Comparison of ENCODE assay signal across 20 cellular contexts in genomic region chr17:5552841-5553240, GRCh38. TPM values are rescaled to one million over a fixed set of nuclear protein-coding genes. Genes with fewer than 3 reads are reported as not detected.
DNase-seq lines count a peak whose midpoint lies in the region; ATAC-seq, FAIRE-seq and TF ChIP-seq lines count a peak whose summit lies in the region.
"Had no signal": no experiment of that assay in that cellular context is flagged by ENCODE, and none has a peak within 500 bp of the region (broad histone marks: within the 10 kb centered on the region; RNA-seq: fewer than 3 reads in every experiment).

No MANE protein-coding gene starts in this region.

- no peak for TF ChIP-seq EP300 in ovary (IDR thresholded peaks at IDR 0.05)

- peaks cover 14 to 19% of the 10 kb centered on the region in 2 donors for H3K4me1 Mint-ChIP-seq in natural killer cell treated with Interleukin-12 subunit alpha and Interleukin-12 subunit beta and Interleukin-15 and Interleukin-18, amount 100 ng/mL, for 72 hours (ENCODE audit: low read depth in 2 of 2)
- H3K4me1 Mint-ChIP-seq in natural killer cell, result peaks cover 20 to 37% of the 10 kb centered on the region in 2 donors
- peaks cover 27% of the 10 kb centered on the region for H3K4me1 Mint-ChIP-seq in activated T-helper 17 cell treated with anti-CD3 and anti-CD28 coated beads, Interleukin-2, amount 50 U/mL, for 72 hours

- H3K27ac Mint-ChIP-seq in natural killer cell treated with Interleukin-12 subunit alpha and Interleukin-12 subunit beta and Interleukin-15 and Interleukin-18, amount 100 ng/mL, for 72 hours, result peak overlapping the region; percentile 47 to 48
- H3K27ac Mint-ChIP-seq in natural killer cell, result peak overlapping the region in 1 of 2 donors; percentile 33
- peak overlapping the region; percentile 2 for H3K27ac Mint-ChIP-seq in activated T-helper 17 cell treated with anti-CD3 and anti-CD28 coated beads, Interleukin-2, amount 50 U/mL, for 72 hours

- no peaks in the 10 kb centered on the region for H3K4me1 ChIP-seq in ovary (ENCODE audit: insufficient read depth)

- no peaks in the 10 kb centered on the region for H3K27me3 ChIP-seq in ovary

- no peak for TF ChIP-seq CTCF in natural killer cell (IDR thresholded peaks at IDR 0.05)
- no peak for TF ChIP-seq CTCF in ovary (IDR thresholded peaks at IDR 0.05)

- H3K9me3 ChIP-seq in ovary, result no peaks in the 10 kb centered on the region

- peaks cover 3% of the 10 kb centered on the region for H3K9me3 Mint-ChIP-seq in natural killer cell treated with Interleukin-12 subunit alpha and Interleukin-12 subunit beta and Interleukin-15 and Interleukin-18, amount 100 ng/mL, for 72 hours
- H3K9me3 Mint-ChIP-seq in natural killer cell, result no peaks in the 10 kb centered on the region
- no peaks in the 10 kb centered on the region for H3K9me3 Mint-ChIP-seq in activated T-helper 17 cell treated with anti-CD3 and anti-CD28 coated beads, Interleukin-2, amount 50 U/mL, for 72 hours

- H3K36me3 Mint-ChIP-seq in natural killer cell treated with Interleukin-12 subunit alpha and Interleukin-12 subunit beta and Interleukin-15 and Interleukin-18, amount 100 ng/mL, for 72 hours, result peaks cover 33% of the 10 kb centered on the region
- H3K36me3 Mint-ChIP-seq in natural killer cell, result peaks cover 34% of the 10 kb centered on the region
- peaks cover 97% of the 10 kb centered on the region for H3K36me3 Mint-ChIP-seq in activated T-helper 17 cell treated with anti-CD3 and anti-CD28 coated beads, Interleukin-2, amount 50 U/mL, for 72 hours (ENCODE audit: low read depth)

- no peak for DNase-seq in natural killer cell treated with Interleukin-12 subunit alpha and Interleukin-12 subunit beta and Interleukin-15 and Interleukin-18, amount 100 ng/mL, for 72 hours (ENCODE audit: low spot score)
- no peak for DNase-seq in natural killer cell
- peak; percentile 61 for DNase-seq in NCI-H226
- no peak for DNase-seq in H54 (ENCODE audit: insufficient read length, low spot score)
- DNase-seq in ovary, result no peak
- no peak for DNase-seq in NOMO-1 treated with DMSO at 0.1 percent for 48 hours (lab: John Stamatoyannopoulos, UW; ENCODE audit: unreplicated experiment)
- DNase-seq: C1 segment of cervical spinal cord; DMS 273 treated with DMSO at 0.1 percent for 48 hours; DND-41; NCI-H1092 treated with DMSO at 0.1 percent for 48 hours; NCI-H146; NCI-H2029 treated with DMSO at 0.1 percent for 48 hours; NCI-H2171; NK-92 treated with Interleukin-12 subunit alpha and Interleukin-12 subunit beta, amount 100 ng/mL, for 24 hours; RPMI8226; SHP77 treated with DMSO at 0.1 percent for 48 hours had no signal

- no peak overlapping the region for H3K4me3 ChIP-seq in ovary

- H3K36me3 ChIP-seq in ovary, result no peaks in the 10 kb centered on the region

- no peak overlapping the region for H3K4me3 Mint-ChIP-seq in natural killer cell treated with Interleukin-12 subunit alpha and Interleukin-12 subunit beta and Interleukin-15 and Interleukin-18, amount 100 ng/mL, for 72 hours
- no peak overlapping the region for H3K4me3 Mint-ChIP-seq in natural killer cell
- no peak overlapping the region for H3K4me3 Mint-ChIP-seq in activated T-helper 17 cell treated with anti-CD3 and anti-CD28 coated beads, Interleukin-2, amount 50 U/mL, for 72 hours

- no peak overlapping the region for H3K27ac ChIP-seq in ovary

- TF ChIP-seq POLR2A in H54 (IDR thresholded peaks at IDR 0.05; ENCODE audit: low read depth, low read length) (no peak), ovary (IDR thresholded peaks at IDR 0.05) (no peak)

- no peaks in the 10 kb centered on the region for H3K27me3 Mint-ChIP-seq in natural killer cell treated with Interleukin-12 subunit alpha and Interleukin-12 subunit beta and Interleukin-15 and Interleukin-18, amount 100 ng/mL, for 72 hours
- no peaks in the 10 kb centered on the region for H3K27me3 Mint-ChIP-seq in natural killer cell (ENCODE audit: low read depth in 2 of 2)
- H3K27me3 Mint-ChIP-seq in activated T-helper 17 cell treated with anti-CD3 and anti-CD28 coated beads, Interleukin-2, amount 50 U/mL, for 72 hours, result no peaks in the 10 kb centered on the region

- intact Hi-C loops in natural killer cell (cut with micrococcal nuclease), result no loop called here
- intact Hi-C loops in ovary (cut with DNase I), result no loop called here

- no peak for ATAC-seq in natural killer cell treated with Interleukin-12 subunit alpha and Interleukin-12 subunit beta and Interleukin-15 and Interleukin-18, amount 100 ng/mL, for 72 hours
- no peak for ATAC-seq in natural killer cell
- ATAC-seq in activated T-helper 17 cell treated with anti-CD3 and anti-CD28 coated beads, Interleukin-2, amount 50 U/mL, for 72 hours (replicated peaks), result no peak
- no peak for ATAC-seq in HG02938 (IDR thresholded peaks at IDR 0.05; ENCODE audit: unreplicated experiment)
- ATAC-seq: SK-N-SH treated with all-trans-retinoic acid at 6 μM for 48 hours had no signal

- FAIRE-seq in H54 (lab: Jason Lieb, UNC), result no peak
- FAIRE-seq: G401.6 had no signal

RNA-seq across cellular contexts. Expression of gene NLRP1, which starts 31.5 kb away (rescaled TPM):
- 10 to 100 TPM; 34.6 to 36.3 TPM for total RNA-seq in natural killer cell treated with Interleukin-12 subunit alpha and Interleukin-12 subunit beta and Interleukin-15 and Interleukin-18, amount 100 ng/mL, for 72 hours
- total RNA-seq in natural killer cell (100 to 1,000 TPM; 206 to 237 (median 209) TPM), ovary (10 to 100 TPM; 43.7 to 75.9 (median 64.5) TPM)
- total RNA-seq in activated T-helper 17 cell treated with anti-CD3 and anti-CD28 coated beads, Interleukin-2, amount 50 U/mL, for 72 hours, result 100 to 1,000 TPM in 1 of 2 donors, 10 to 100 TPM in 1; 39.9 to 129 TPM
- 10 to 100 TPM; 29.3 to 45.4 TPM for polyA plus RNA-seq in ovary
